ENCODE assay signal across 16 cellular contexts in the genomic region with DNA sequence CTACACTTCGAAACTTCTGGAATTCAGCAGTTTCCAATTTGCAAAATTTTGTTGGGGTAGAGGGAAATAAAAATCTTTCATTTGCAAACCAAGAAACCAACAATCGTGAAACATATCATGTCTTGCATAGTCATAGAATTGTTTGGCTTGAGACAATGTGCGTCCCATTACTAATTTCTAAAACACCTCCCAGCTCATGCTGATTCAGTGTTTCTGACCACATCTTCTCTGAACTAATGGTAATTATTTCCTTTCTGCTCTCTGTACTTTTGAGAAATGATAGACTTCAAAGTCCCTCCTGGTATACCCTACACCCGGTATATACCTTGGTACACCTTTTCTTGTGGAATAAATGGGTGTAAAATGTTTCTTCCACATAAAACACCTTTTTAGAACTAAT. TPM values are rescaled to one million over a fixed set of nuclear protein-coding genes. Genes with fewer than 3 reads are reported as not detected.
DNase-seq lines count a peak whose midpoint lies in the region; ATAC-seq and TF ChIP-seq lines count a peak whose summit lies in the region.
"Had no signal": no experiment of that assay in that cellular context is flagged by ENCODE, and none has a peak within 500 bp of the region (broad histone marks: within the 10 kb centered on the region; RNA-seq: fewer than 3 reads in every experiment).

No MANE protein-coding gene starts in this region.

- H3K4me1 ChIP-seq in upper lobe of left lung: no peaks in the 10 kb centered on the region

- H3K4me3 ChIP-seq in upper lobe of left lung: no peak overlapping the region

- H3K27me3 ChIP-seq in upper lobe of left lung: no peaks in the 10 kb centered on the region

- ATAC-seq in HG02623 (IDR thresholded peaks at IDR 0.05; ENCODE audit: unreplicated experiment) (no peak), upper lobe of left lung (ENCODE audit: low FRiP score in 2 of 2) (no peak), HG03457 (IDR thresholded peaks at IDR 0.05; ENCODE audit: unreplicated experiment) (no peak)
- ATAC-seq: T-cell, WTC11 had no signal

- no peak for TF ChIP-seq CTCF in upper lobe of left lung (IDR thresholded peaks at IDR 0.05)

- peaks cover 15% of the 10 kb centered on the region for H3K4me1 Mint-ChIP-seq in activated naive CD8-positive, alpha-beta T cell treated with anti-CD3 and anti-CD28 coated beads for 36 hours
- H3K4me1 Mint-ChIP-seq: T-cell had no signal

- H3K36me3 ChIP-seq in upper lobe of left lung: peaks cover 0 to under 1% (median 0%) of the 10 kb centered on the region in 4 donors

- no peak overlapping the region for H3K27ac ChIP-seq in upper lobe of left lung
- H3K27ac ChIP-seq: C4-2B had no signal

- no peak for TF ChIP-seq EP300 in upper lobe of left lung (IDR thresholded peaks at IDR 0.05)

- no peaks in the 10 kb centered on the region for H3K27me3 Mint-ChIP-seq in activated naive CD8-positive, alpha-beta T cell treated with anti-CD3 and anti-CD28 coated beads for 36 hours
- H3K27me3 Mint-ChIP-seq: T-cell had no signal

- H3K27ac Mint-ChIP-seq in activated naive CD8-positive, alpha-beta T cell treated with anti-CD3 and anti-CD28 coated beads for 36 hours: peak overlapping the region; percentile 51
- H3K27ac Mint-ChIP-seq: T-cell, WTC11 had no signal

- H3K9me3 Mint-ChIP-seq in activated naive CD8-positive, alpha-beta T cell treated with anti-CD3 and anti-CD28 coated beads for 36 hours: peaks cover 3% of the 10 kb centered on the region
- H3K9me3 Mint-ChIP-seq: T-cell, WTC11 had no signal

- H3K4me3 Mint-ChIP-seq in activated naive CD8-positive, alpha-beta T cell treated with anti-CD3 and anti-CD28 coated beads for 36 hours: no peak overlapping the region
- H3K4me3 Mint-ChIP-seq: T-cell, WTC11 had no signal

- H3K9me3 ChIP-seq in upper lobe of left lung: no peaks in the 10 kb centered on the region

- DNase-seq in EH (ENCODE audit: low read depth) (peak; percentile 64), HCEC 1CT (peak; percentile 76), iris pigment epithelial cell (ENCODE audit: low read depth) (peak; percentile 22), upper lobe of left lung (no peak)
- no peak for DNase-seq in activated naive CD8-positive, alpha-beta T cell treated with anti-CD3 and anti-CD28 coated beads for 36 hours
- no peak for DNase-seq in activated effector memory CD4-positive, alpha-beta T cell treated with Interleukin-2 at 50 U/mL for 16 hours
- DNase-seq: aorta, DND-41, NCI-H2029, NCI-H82, RPMI8226, T-cell had no signal

- 89 to 95% methylated on average over 4 of the region's 4 CpGs for WGBS in upper lobe of left lung, 2 donors

- H3K36me3 Mint-ChIP-seq in activated naive CD8-positive, alpha-beta T cell treated with anti-CD3 and anti-CD28 coated beads for 36 hours: peaks cover 40% of the 10 kb centered on the region

- no peak for TF ChIP-seq POLR2A in upper lobe of left lung (IDR thresholded peaks at IDR 0.05)

RNA-seq across cellular contexts. Expression of a gene that starts 41.8 kb away (rescaled TPM):
- 1 to 10 TPM; 1.1 to 1.4 TPM for total RNA-seq in activated naive CD8-positive, alpha-beta T cell treated with anti-CD3 and anti-CD28 coated beads for 36 hours
- total RNA-seq in upper lobe of left lung: 100 to 1,000 TPM in 4 of 6 donors, 10 to 100 TPM in 2; 16.8 to 178 (median 139) TPM

Comparison
In these comparisons a context has a peak if more than half of its experiments do, and no peak if none do; other contexts are left out.
1. DNase-seq: peak in EH (single experiment), HCEC 1CT (single experiment) and iris pigment epithelial cell (single experiment); none in activated naive CD8-positive, alpha-beta T cell treated with anti-CD3 and anti-CD28 coated beads for 36 hours (single experiment), activated effector memory CD4-positive, alpha-beta T cell treated with Interleukin-2 at 50 U/mL for 16 hours (single experiment) and upper lobe of left lung (0 of 2).
2. RNA of a gene that starts 41.8 kb away (total RNA-seq): 16.8 to 178 TPM in upper lobe of left lung; 1.1 to 1.4 TPM in activated naive CD8-positive, alpha-beta T cell treated with anti-CD3 and anti-CD28 coated beads for 36 hours; every median in the first group is over 4 times any median in the second.